In the genomic region with DNA sequence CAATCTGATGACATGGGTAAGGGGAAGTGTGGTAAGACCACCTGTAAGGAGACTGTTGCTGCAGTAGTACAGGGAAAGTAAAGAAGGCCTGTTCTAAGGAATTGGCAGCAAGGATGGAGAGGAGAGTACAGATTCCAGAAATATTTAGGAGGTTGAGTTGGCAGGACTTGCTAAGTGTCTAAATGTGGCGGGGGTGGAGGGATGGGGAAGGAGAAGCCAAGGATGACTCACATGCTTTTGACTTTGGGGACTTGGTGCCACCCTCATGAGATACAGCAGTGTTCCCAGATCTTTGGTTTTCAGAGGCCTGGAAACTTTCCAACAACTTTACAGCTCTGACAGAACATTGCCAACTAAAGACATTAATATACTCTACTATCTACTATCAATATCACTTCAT, we compare ENCODE assay signal across 17 cellular contexts. TPM values are rescaled to one million over a fixed set of nuclear protein-coding genes. Genes with fewer than 3 reads are reported as not detected.
DNase-seq lines count a peak whose midpoint lies in the region; ATAC-seq, FAIRE-seq and TF ChIP-seq lines count a peak whose summit lies in the region.
"Had no signal": no experiment of that assay in that cellular context is flagged by ENCODE, and none has a peak within 500 bp of the region (broad histone marks: within the 10 kb centered on the region; RNA-seq: fewer than 3 reads in every experiment).

No MANE protein-coding gene starts in this region.

- 73% methylated on average over 1 of the region's 1 CpG; no CpG with 5 or more reads in 1 of the 2 donors for WGBS in transverse colon (ENCODE audit: low coverage in 1 of 2), 2 donors
- 100% methylated on average over 1 of the region's 1 CpG for WGBS in HepG2 (ENCODE audit: low lambda C conversion rate)
- WGBS in pancreas, 2 donors, result 91 to 100% methylated on average over 1 of the region's 1 CpG

- DNase-seq in HT1080 (ENCODE audit: low read depth) (peak; percentile 60), brain microvascular endothelial cell (peak; percentile 53), left lung (no peak), transverse colon (no peak), HepG2 (ENCODE audit: low spot score) (no peak), pancreas (no peak)
- DNase-seq: activated B cell treated with CpG ODN at 0.5 μM for 24 hours; activated effector memory CD4-positive, alpha-beta T cell treated with anti-CD3 and anti-CD28 coated beads, Interleukin-2, amount 50 U/mL, for 16 hours; glutamatergic neuron; NCI-H345; retina; SHP77; upper lobe of left lung had no signal

- ATAC-seq in left lung (peak; percentile 33), HG03521 (IDR thresholded peaks at IDR 0.05; ENCODE audit: unreplicated experiment) (no peak), HepG2 (no peak), pancreas (no peak)

- H3K27me3 ChIP-seq in ACC112 (ENCODE audit: insufficient read depth, low read length), result no peaks in the 10 kb centered on the region
- H3K27me3 ChIP-seq in brain microvascular endothelial cell (replicated peaks), result no peaks in the 10 kb centered on the region
- no peaks in the 10 kb centered on the region for H3K27me3 ChIP-seq in left lung
- H3K27me3 ChIP-seq in transverse colon, result no peaks in the 10 kb centered on the region
- H3K27me3 ChIP-seq in HepG2 (ENCODE audit: control insufficient read depth in 1 of 2, insufficient read depth in 2 of 2, low read length in 2 of 2), result no peaks in the 10 kb centered on the region; a peak in 1 of 5 replicates
- no peaks in the 10 kb centered on the region for H3K27me3 ChIP-seq in pancreas
- H3K27me3 ChIP-seq: BLaER1, upper lobe of left lung had no signal

- TF ChIP-seq EP300 in transverse colon (IDR thresholded peaks at IDR 0.05; ENCODE audit: low read depth) (no peak), HepG2 (IDR thresholded peaks at IDR 0.05; ENCODE audit: low read depth in 2 of 2, low read length in 2 of 2) (no peak), HepG2 (CRISPR knock-in tag; IDR thresholded peaks at IDR 0.05; ENCODE audit: borderline replicate concordance) (no peak)

- no peak overlapping the region for H3K9ac ChIP-seq in HepG2 (ENCODE audit: insufficient read depth, low read depth, low read length)
- H3K9ac ChIP-seq: BLaER1 had no signal

- H3K79me2 ChIP-seq in ACC112 (ENCODE audit: control insufficient read depth, insufficient read depth, low read length, unreplicated experiment) (peaks cover 80% of the 10 kb centered on the region), HepG2 (ENCODE audit: insufficient read depth, low read length) (peaks cover 98% of the 10 kb centered on the region)

- H3K36me3 ChIP-seq in ACC112 (ENCODE audit: insufficient read depth, low read length) (peaks cover 19% of the 10 kb centered on the region), brain microvascular endothelial cell (replicated peaks) (no peaks in the 10 kb centered on the region), left lung (no peaks in the 10 kb centered on the region), transverse colon (no peaks in the 10 kb centered on the region), HepG2 (replicated peaks in 1 of 2; ENCODE audit: control insufficient read depth in 1 of 2, insufficient read depth in 2 of 2, low read length in 2 of 2) (peaks cover 4 to 31% of the 10 kb centered on the region in 2 experiments), pancreas (no peaks in the 10 kb centered on the region)
- H3K36me3 ChIP-seq: upper lobe of left lung had no signal

- peak overlapping the region; percentile 66 for H3K27ac ChIP-seq in ACC112 (ENCODE audit: low read depth, low read length)
- peak overlapping the region; percentile 26 for H3K27ac ChIP-seq in brain microvascular endothelial cell
- no peak overlapping the region for H3K27ac ChIP-seq in left lung
- no peak overlapping the region for H3K27ac ChIP-seq in transverse colon
- no peak overlapping the region for H3K27ac ChIP-seq in HepG2 (ENCODE audit: extremely low read length, insufficient read depth, low read length)
- H3K27ac ChIP-seq in pancreas, result no peak overlapping the region
- H3K27ac ChIP-seq: BLaER1, upper lobe of left lung had no signal

- BruUV-seq in HepG2 (replicated peaks; lab: Mats Ljungman, UMichigan), result no TSS peak

- POLR2A ChIA-PET in HepG2 (lab: Yijun Ruan, JAX), result no interaction called here

- no peak overlapping the region for H3K4me2 ChIP-seq in HepG2 (ENCODE audit: low read depth, low read length)
- H3K4me2 ChIP-seq: BLaER1 had no signal

- H2AFZ ChIP-seq in ACC112 (ENCODE audit: low read length, unreplicated experiment) (no peak overlapping the region), HepG2 (ENCODE audit: low read length) (no peak overlapping the region)

- TF ChIP-seq CTCF in brain microvascular endothelial cell (IDR thresholded peaks at IDR 0.05; ENCODE audit: low read depth, low read length, missing control alignments), result no peak
- TF ChIP-seq CTCF in left lung (IDR thresholded peaks at IDR 0.05), result no peak
- no peak for TF ChIP-seq CTCF in transverse colon (IDR thresholded peaks at IDR 0.05)
- TF ChIP-seq CTCF in HepG2 (CRISPR knock-in tag; IDR thresholded peaks at IDR 0.05), result no peak
- no peak for TF ChIP-seq CTCF in pancreas (IDR thresholded peaks at IDR 0.05)

- H3K4me3 ChIP-seq in ACC112 (ENCODE audit: low read depth, low read length), result peak overlapping the region; percentile 15; the same call in 1 of the 2 replicates
- H3K4me3 ChIP-seq in brain microvascular endothelial cell (ENCODE audit: low read depth, low read length), result no peak overlapping the region
- no peak overlapping the region for H3K4me3 ChIP-seq in left lung
- no peak overlapping the region for H3K4me3 ChIP-seq in transverse colon
- H3K4me3 ChIP-seq in HepG2 (replicated peaks in 1 of 3; ENCODE audit: insufficient read depth in 1 of 3, low read depth in 2 of 3, low read length in 3 of 3), result no peak overlapping the region
- H3K4me3 ChIP-seq in pancreas, result no peak overlapping the region
- H3K4me3 ChIP-seq: BLaER1, upper lobe of left lung had no signal

- intact Hi-C loops in left lung (cut with DNase I) (no loop called here), transverse colon (cut with DNase I; ENCODE audit: low total_unique reads) (no loop called here), HepG2 (cut with micrococcal nuclease; ENCODE audit: unreplicated experiment) (no loop called here), pancreas (cut with DNase I) (no loop called here)

- peaks cover 40% of the 10 kb centered on the region for H4K20me1 ChIP-seq in HepG2 (ENCODE audit: insufficient read depth, low read length)

- TF ChIP-seq POLR2A in transverse colon (IDR thresholded peaks at IDR 0.05) (no peak), HepG2 (IDR thresholded peaks at IDR 0.05; ENCODE audit: insufficient read depth in 1 of 2, low read depth in 2 of 2, low read length in 2 of 2) (no peak)

- no peak for TF ChIP-seq RAD21 in HepG2 (CRISPR knock-in tag; IDR thresholded peaks at IDR 0.05)

- peaks cover 0 to 13% of the 10 kb centered on the region in 2 donors for H3K9me3 ChIP-seq in left lung
- H3K9me3 ChIP-seq in transverse colon, result peaks cover 5 to 7% of the 10 kb centered on the region in 2 donors
- peaks cover 9% of the 10 kb centered on the region for H3K9me3 ChIP-seq in HepG2 (ENCODE audit: low read length)
- no peaks in the 10 kb centered on the region for H3K9me3 ChIP-seq in pancreas

- FAIRE-seq in HepG2 (lab: Jason Lieb, UNC), result no peak
- FAIRE-seq in pancreas (lab: Jason Lieb, UNC), result no peak
- FAIRE-seq: colon had no signal

- in situ Hi-C loops in brain microvascular endothelial cell (cut with HindIII; ENCODE audit: low pct_ligation_motif_present, low sequenced_read_pairs) (no loop called here), transverse colon (cut with MboI; ENCODE audit: low pct_ligation_motif_present in 1 of 4, low pct_unique_long_range_greater_than_20kb in 1 of 4, low sequenced_read_pairs in 3 of 4) (no loop called here), HepG2 (cut with HindIII; ENCODE audit: extremely low pct_ligation_motif_present, low pct_unique_long_range_greater_than_20kb) (no loop called here)

- peaks cover 63% of the 10 kb centered on the region for H3K4me1 ChIP-seq in ACC112 (ENCODE audit: control insufficient read depth, insufficient read depth, low read length, unreplicated experiment)
- H3K4me1 ChIP-seq in left lung, result peaks cover 0 to 21% of the 10 kb centered on the region in 2 donors
- peaks cover 5 to 47% (median 14%) of the 10 kb centered on the region in 4 donors for H3K4me1 ChIP-seq in transverse colon
- peaks cover 43% of the 10 kb centered on the region for H3K4me1 ChIP-seq in HepG2 (ENCODE audit: insufficient read depth, low read length)
- peaks cover 4 to 9% (median 8%) of the 10 kb centered on the region in 3 donors for H3K4me1 ChIP-seq in pancreas
- H3K4me1 ChIP-seq: BLaER1 had no signal

- CTCF ChIA-PET in HepG2 (lab: Yijun Ruan, JAX; ENCODE audit: low intra/inter-chr PET ratio, low total read pairs), result no interaction called here

RNA-seq across cellular contexts. Expression of a gene that starts 45.4 kb away (rescaled TPM):
- total RNA-seq in HT1080 (2014; rRNA removed; shearing (Covaris generic)), result 66.4 and 73.4 TPM in 2 replicates
- polyA plus RNA-seq in HT1080 (2015; cell fraction: cytosol; rRNA removed), result 35.1 and 52.8 TPM in 2 replicates
- polyA plus RNA-seq in HT1080 (2015; cell fraction: nucleus; rRNA removed), result 53.4 and 54.3 TPM in 2 replicates
- total RNA-seq in left lung (10 to 100 TPM; 20.3 to 24.0 TPM), transverse colon (10 to 100 TPM; 12.9 to 32.7 (median 21.6) TPM), HepG2 (2016; rRNA removed; fragmentation: Illumina TruSeq; extraction: Trizol) (90.8 and 134 TPM in 2 replicates), pancreas (10 to 100 TPM; 15.3 to 33.4 (median 20.3) TPM)
- total RNA-seq in HepG2 (2016; cell fraction: cytosol; rRNA removed; fragmentation: Illumina TruSeq; extraction: Trizol; ENCODE audit: low read depth), result 5.1 and 5.5 TPM in 2 replicates
- total RNA-seq in HepG2 (2016; cell fraction: insoluble cytoplasmic fraction; rRNA removed; fragmentation: Illumina TruSeq; extraction: Trizol), result 84.9 and 123 TPM in 2 replicates
- total RNA-seq in HepG2 (2016; cell fraction: membrane; rRNA removed; fragmentation: Illumina TruSeq; extraction: Trizol), result 29.2 and 30.5 TPM in 2 replicates
- total RNA-seq in HepG2 (2016; cell fraction: nucleus; rRNA removed; fragmentation: Illumina TruSeq; extraction: Trizol), result 119 and 130 TPM in 2 replicates
- polyA plus RNA-seq in HepG2 (2011; rRNA removed) (25.6 and 34.6 TPM in 2 replicates), pancreas (1 to 10 TPM; 2.4 to 2.7 TPM)
- polyA plus RNA-seq in HepG2 (2011; cell fraction: cytosol; rRNA removed), result 18.5 and 23.7 TPM in 2 replicates
- polyA plus RNA-seq in HepG2 (2011; cell fraction: nucleus; rRNA removed), result 43.9 and 53.9 TPM in 2 replicates
- polyA plus RNA-seq in HepG2 (2012), result 20.9 and 27.3 TPM in 2 replicates
- 1.4 and 1.7 TPM in 2 replicates for polyA plus RNA-seq in HepG2 (2016; cell fraction: cytosol; fragmentation: Illumina TruSeq; extraction: Trizol; ENCODE audit: low read depth)
- 58.7 and 59.6 TPM in 2 replicates for polyA plus RNA-seq in HepG2 (2016; cell fraction: insoluble cytoplasmic fraction; fragmentation: Illumina TruSeq; extraction: Trizol; ENCODE audit: low read depth)
- polyA plus RNA-seq in HepG2 (2016; cell fraction: membrane; fragmentation: Illumina TruSeq; extraction: Trizol; ENCODE audit: low read depth), result 5.4 and 5.9 TPM in 2 replicates
- polyA plus RNA-seq in HepG2 (2016; cell fraction: nucleus; fragmentation: Illumina TruSeq; extraction: Trizol; ENCODE audit: insufficient read depth, low read depth), result 40.3 and 43.1 TPM in 2 replicates
- polyA minus RNA-seq in HepG2 (2011; rRNA and poly(A)+ RNA removed; ENCODE audit: low replicate concordance), result 69.1 and 135 TPM in 2 replicates
- polyA minus RNA-seq in HepG2 (2011; cell fraction: cytosol; rRNA and poly(A)+ RNA removed), result 85.6 and 90.1 TPM in 2 replicates
- 219 and 264 TPM in 2 replicates for polyA minus RNA-seq in HepG2 (2011; cell fraction: nucleus; rRNA and poly(A)+ RNA removed)

Comparison
In these comparisons a context has a peak if more than half of its experiments do, and no peak if none do; other contexts are left out.
1. H3K27ac ChIP-seq: peak in ACC112 (single experiment) and brain microvascular endothelial cell (single experiment); none in left lung (0 of 2), transverse colon (0 of 4), HepG2 (single experiment) and pancreas (0 of 4).
2. DNase-seq: peak in HT1080 (single experiment) and brain microvascular endothelial cell (single experiment); none in left lung (0 of 2), transverse colon (single experiment), HepG2 (single experiment) and pancreas (0 of 6).